In genomic region chr17:70408768-70409167, GRCh38 we compare ENCODE assay signal across 26 cellular contexts.
DNase-seq lines count a peak whose midpoint lies in the region; ATAC-seq, FAIRE-seq and TF ChIP-seq lines count a peak whose summit lies in the region.
"Had no signal": no experiment of that assay in that cellular context is flagged by ENCODE, and none has a peak within 500 bp of the region (broad histone marks: within the 10 kb centered on the region; RNA-seq: fewer than 3 reads in every experiment).

No MANE protein-coding gene starts in this region.

- no peaks in the 10 kb centered on the region for H3K9me1 ChIP-seq in K562 (ENCODE audit: control insufficient read depth, insufficient read depth, low read length)

- H3K27ac ChIP-seq in mammary epithelial cell (ENCODE audit: insufficient read depth, low read depth, low read length) (no peak overlapping the region), A549 (no peak overlapping the region), K562 (ENCODE audit: extremely low read depth, low read depth, low read length) (no peak overlapping the region), tibial nerve (no peak overlapping the region)
- H3K27ac ChIP-seq: 22Rv1, BLaER1 had no signal

- no peak for ATAC-seq in A549
- no peak for ATAC-seq in K562
- ATAC-seq in naive thymus-derived CD8-positive, alpha-beta T cell = no peak
- ATAC-seq: GM12878 had no signal

- no peak for DNase-seq in MCF 10A (ENCODE audit: unreplicated experiment)
- DNase-seq in mammary epithelial cell = no peak
- DNase-seq in A549 (ENCODE audit: low read depth in 1 of 2, low spot score in 1 of 2) = no peak
- DNase-seq in K562 (ENCODE audit: extremely low read depth in 1 of 4, low spot score in 3 of 4) = no peak
- DNase-seq in tibial nerve (ENCODE audit: low spot score in 2 of 2) = no peak
- no peak for DNase-seq in naive thymus-derived CD8-positive, alpha-beta T cell
- DNase-seq: ACHN; BE2C; C1 segment of cervical spinal cord; CD4-positive, alpha-beta memory T cell; CD4-positive, CD25-positive, alpha-beta regulatory T cell; CD8-positive, alpha-beta memory T cell; COR-L47; DMS 273 treated with DMSO at 0.1 percent for 48 hours; DMS153; DMS53; DMS79; DND-41; EL; GDM1 had no signal

- in situ Hi-C loops in mammary epithelial cell (cut with MboI; ENCODE audit: low sequenced_read_pairs in 2 of 2) = no loop called here
- in situ Hi-C loops in K562 (cut with MboI) = no loop called here

- FAIRE-seq in A549 (lab: Jason Lieb, UNC) (no peak), K562 (lab: Jason Lieb, UNC) (no peak)
- FAIRE-seq: GM12878, GM12892, GM18507 had no signal

- H3K4me3 Mint-ChIP-seq in MCF 10A (ENCODE audit: unreplicated experiment) = no peak overlapping the region
- H3K4me3 Mint-ChIP-seq in naive thymus-derived CD8-positive, alpha-beta T cell = no peak overlapping the region
- H3K4me3 Mint-ChIP-seq: CD14-positive monocyte; CD4-positive, alpha-beta memory T cell; CD4-positive, CD25-positive, alpha-beta regulatory T cell; CD8-positive, alpha-beta memory T cell had no signal

- intact Hi-C loops in MCF 10A (cut with micrococcal nuclease) = loop anchor here (10.0 kb wide), 1 partner anchor 224 kb away; no protein-coding TSS in a partner anchor
- intact Hi-C loops in mammary epithelial cell (cut with micrococcal nuclease) = loop anchor here (10.0 kb wide), 1 partner anchor 224 kb away; no protein-coding TSS in a partner anchor
- intact Hi-C loops in K562 (cut with micrococcal nuclease) = no loop called here

- H3K4me1 Mint-ChIP-seq in MCF 10A (ENCODE audit: insufficient read depth, unreplicated experiment) = peaks cover 43% of the 10 kb centered on the region
- H3K4me1 Mint-ChIP-seq in naive thymus-derived CD8-positive, alpha-beta T cell = no peaks in the 10 kb centered on the region
- H3K4me1 Mint-ChIP-seq: CD4-positive, CD25-positive, alpha-beta regulatory T cell; CD8-positive, alpha-beta memory T cell had no signal

- H3K36me3 ChIP-seq in mammary epithelial cell (ENCODE audit: insufficient read depth, low read length) (no peaks in the 10 kb centered on the region), K562 (ENCODE audit: control insufficient read depth, insufficient read depth, low read length) (no peaks in the 10 kb centered on the region), tibial nerve (no peaks in the 10 kb centered on the region)
- H3K36me3 ChIP-seq: BE2C, BLaER1 had no signal

- no TSS peak for BruUV-seq in MCF 10A (replicated peaks; lab: Mats Ljungman, UMichigan)
- BruUV-seq in mammary epithelial cell (replicated peaks; lab: Mats Ljungman, UMichigan) = no TSS peak
- BruUV-seq in K562 (replicated peaks; lab: Mats Ljungman, UMichigan) = no TSS peak

- H2AFZ ChIP-seq in mammary epithelial cell (ENCODE audit: low read depth, low read length) (no peak overlapping the region), K562 (ENCODE audit: low read depth, low read length) (no peak overlapping the region)

- H3K36me3 Mint-ChIP-seq in MCF 10A (ENCODE audit: insufficient read depth, unreplicated experiment) = no peaks in the 10 kb centered on the region
- H3K36me3 Mint-ChIP-seq in naive thymus-derived CD8-positive, alpha-beta T cell = no peaks in the 10 kb centered on the region
- H3K36me3 Mint-ChIP-seq: CD4-positive, alpha-beta memory T cell; CD4-positive, CD25-positive, alpha-beta regulatory T cell; CD8-positive, alpha-beta memory T cell had no signal

- H3K79me2 ChIP-seq in mammary epithelial cell (ENCODE audit: insufficient read depth, low read length) = no peaks in the 10 kb centered on the region
- H3K79me2 ChIP-seq in K562 (ENCODE audit: control insufficient read depth, insufficient read depth, low read length) = no peaks in the 10 kb centered on the region

- WGBS in mammary epithelial cell (ENCODE audit: low coverage, missing lambda C conversion rate) = 85% methylated on average over 1 of the region's 1 CpG
- WGBS in A549 (ENCODE audit: missing lambda C conversion rate) = 20% methylated on average over 1 of the region's 1 CpG
- 0% methylated on average over 1 of the region's 1 CpG for WGBS in K562 (ENCODE audit: insufficient coverage, low coverage, missing lambda C conversion rate)
- 81 to 85% methylated on average over 1 of the region's 1 CpG for WGBS in tibial nerve, 2 donors

- peak overlapping the region; percentile 73 for H3K27ac Mint-ChIP-seq in MCF 10A (ENCODE audit: low read depth, unreplicated experiment)
- no peak overlapping the region for H3K27ac Mint-ChIP-seq in naive thymus-derived CD8-positive, alpha-beta T cell
- H3K27ac Mint-ChIP-seq: CD14-positive monocyte; CD4-positive, alpha-beta memory T cell; CD8-positive, alpha-beta memory T cell had no signal

- no peaks in the 10 kb centered on the region for H3K9me3 Mint-ChIP-seq in MCF 10A (ENCODE audit: unreplicated experiment)
- peaks cover 0 to 1% (median 0%) of the 10 kb centered on the region in 9 donors for H3K9me3 Mint-ChIP-seq in naive thymus-derived CD8-positive, alpha-beta T cell

- TF ChIP-seq EP300 in A549 (IDR thresholded peaks at IDR 0.05) (no peak), K562 (IDR thresholded peaks at IDR 0.05; ENCODE audit: low read length) (no peak), tibial nerve (IDR thresholded peaks at IDR 0.05) (no peak)

- H3K4me2 ChIP-seq in mammary epithelial cell (ENCODE audit: insufficient read depth, low read depth, low read length) (no peak overlapping the region), A549 (no peak overlapping the region), K562 (ENCODE audit: insufficient read depth, low read length) (no peak overlapping the region)
- H3K4me2 ChIP-seq: BLaER1 had no signal

- no peak overlapping the region for H3K9ac ChIP-seq in mammary epithelial cell (ENCODE audit: insufficient read depth, low read length)
- no peak overlapping the region for H3K9ac ChIP-seq in K562 (ENCODE audit: insufficient read depth in 1 of 2, low read depth in 2 of 2, low read length in 2 of 2)
- H3K9ac ChIP-seq: BLaER1 had no signal

- TF ChIP-seq RAD21 in A549 (conservative IDR thresholded peaks at IDR 0.05 in 1 of 2, IDR thresholded peaks at IDR 0.05 in 1 of 2) (no peak), K562 (CRISPR knock-in tag; conservative IDR thresholded peaks at IDR 0.05 in 1 of 2, IDR thresholded peaks at IDR 0.05 in 1 of 2) (no peak)

- TF ChIP-seq CTCF in MCF 10A (IDR thresholded peaks at IDR 0.05; ENCODE audit: unreplicated experiment) (no peak), mammary epithelial cell (conservative IDR thresholded peaks at IDR 0.05 in 1 of 2, IDR thresholded peaks at IDR 0.05 in 1 of 2; ENCODE audit: extremely low read depth in 1 of 2, insufficient read depth in 1 of 2, low read depth in 1 of 2, low read length in 2 of 2) (no peak), A549 (IDR thresholded peaks at IDR 0.05) (no peak), K562 (IDR thresholded peaks at IDR 0.05 in 2 of 3, conservative IDR thresholded peaks at IDR 0.05 in 1 of 3; ENCODE audit: insufficient read depth in 2 of 3, low read depth in 1 of 3, low read length in 3 of 3) (no peak), tibial nerve (IDR thresholded peaks at IDR 0.05) (no peak)

- POLR2A ChIA-PET in MCF 10A (lab: Yijun Ruan, JAX) = interaction anchor here (0.5 to 0.7 kb wide), 3 partner anchors 218 to 1193 kb away, joined by 3 to 6 read pairs (median 3); no protein-coding TSS in a partner anchor
- POLR2A ChIA-PET in A549 (lab: Yijun Ruan, JAX) = no interaction called here
- POLR2A ChIA-PET in K562 (lab: Yijun Ruan, JAX) = no interaction called here
- POLR2A ChIA-PET in naive thymus-derived CD8-positive, alpha-beta T cell (lab: Charles Lee) = no interaction called here

- H3K9me3 ChIP-seq in mammary epithelial cell (replicated peaks; ENCODE audit: insufficient read depth, low read length) = no peaks in the 10 kb centered on the region
- no peaks in the 10 kb centered on the region for H3K9me3 ChIP-seq in A549
- no peaks in the 10 kb centered on the region for H3K9me3 ChIP-seq in K562 (replicated peaks; ENCODE audit: control insufficient read depth, insufficient read depth, low read depth, low read length)
- H3K9me3 ChIP-seq in tibial nerve = no peaks in the 10 kb centered on the region
- H3K9me3 ChIP-seq: BE2C, BLaER1 had no signal

- peaks cover 17% of the 10 kb centered on the region for H3K4me1 ChIP-seq in mammary epithelial cell (ENCODE audit: insufficient read depth, low read length)
- peaks cover 20% of the 10 kb centered on the region for H3K4me1 ChIP-seq in A549
- H3K4me1 ChIP-seq in K562 (replicated peaks in 1 of 2; ENCODE audit: control insufficient read depth in 2 of 2, insufficient read depth in 2 of 2, low read length in 2 of 2) = no peaks in the 10 kb centered on the region
- peaks cover 0 to 4% (median 0%) of the 10 kb centered on the region in 4 donors for H3K4me1 ChIP-seq in tibial nerve
- H3K4me1 ChIP-seq: BLaER1 had no signal

- H4K20me1 ChIP-seq in mammary epithelial cell (ENCODE audit: insufficient read depth, low read length) = no peaks in the 10 kb centered on the region
- no peaks in the 10 kb centered on the region for H4K20me1 ChIP-seq in K562 (replicated peaks; ENCODE audit: control insufficient read depth, insufficient read depth, low read length)
- H4K20me1 ChIP-seq: BLaER1 had no signal

- H3K4me3 ChIP-seq in mammary epithelial cell (replicated peaks in 1 of 3; ENCODE audit: insufficient read depth in 1 of 3, low read depth in 2 of 3, low read length in 3 of 3) (no peak overlapping the region), A549 (no peak overlapping the region), K562 (no peak overlapping the region), tibial nerve (no peak overlapping the region)
- H3K4me3 ChIP-seq: BLaER1, GM12878 had no signal

- dilution Hi-C loops in mammary epithelial cell (cut with HindIII; ENCODE audit: low sequenced_read_pairs) = no loop called here

- H3K27me3 Mint-ChIP-seq in MCF 10A (ENCODE audit: insufficient read depth, unreplicated experiment) = no peaks in the 10 kb centered on the region
- H3K27me3 Mint-ChIP-seq in naive thymus-derived CD8-positive, alpha-beta T cell = peaks cover 0 to 6% (median 0%) of the 10 kb centered on the region in 5 donors
- H3K27me3 Mint-ChIP-seq: CD4-positive, alpha-beta memory T cell; CD4-positive, CD25-positive, alpha-beta regulatory T cell; CD8-positive, alpha-beta memory T cell had no signal

- TF ChIP-seq POLR2A in A549 (IDR thresholded peaks at IDR 0.05; ENCODE audit: low read length) = no peak
- no peak for TF ChIP-seq POLR2A in K562 (conservative IDR thresholded peaks at IDR 0.05)
- TF ChIP-seq POLR2A in tibial nerve (IDR thresholded peaks at IDR 0.05) = no peak

- H3K27me3 ChIP-seq in mammary epithelial cell (ENCODE audit: insufficient read depth, low read length) (no peaks in the 10 kb centered on the region), K562 (ENCODE audit: control insufficient read depth in 2 of 2, insufficient read depth in 2 of 2, low read length in 2 of 2) (no peaks in the 10 kb centered on the region), tibial nerve (no peaks in the 10 kb centered on the region)
- H3K27me3 ChIP-seq: BE2C, BLaER1 had no signal

- CTCF ChIA-PET in MCF 10A (lab: Yijun Ruan, JAX) = no interaction called here
- CTCF ChIA-PET in mammary epithelial cell (lab: Charles Lee; ENCODE audit: low non-redundant PET) = no interaction called here
- CTCF ChIA-PET in A549 (lab: Yijun Ruan, JAX) = no interaction called here
- CTCF ChIA-PET in K562 (lab: Yijun Ruan, JAX; ENCODE audit: low intra/inter-chr PET ratio) = no interaction called here

TF ChIP-seq in A549, 52 proteins besides CTCF, POLR2A, EP300 and RAD21 (continues in another document):
- no peak for TF ChIP-seq ZFP36 (IDR thresholded peaks at IDR 0.05; ENCODE audit: borderline replicate concordance, partially characterized antibody)
